28 cellular contexts compared by ENCODE assay signal in the genomic region with DNA sequence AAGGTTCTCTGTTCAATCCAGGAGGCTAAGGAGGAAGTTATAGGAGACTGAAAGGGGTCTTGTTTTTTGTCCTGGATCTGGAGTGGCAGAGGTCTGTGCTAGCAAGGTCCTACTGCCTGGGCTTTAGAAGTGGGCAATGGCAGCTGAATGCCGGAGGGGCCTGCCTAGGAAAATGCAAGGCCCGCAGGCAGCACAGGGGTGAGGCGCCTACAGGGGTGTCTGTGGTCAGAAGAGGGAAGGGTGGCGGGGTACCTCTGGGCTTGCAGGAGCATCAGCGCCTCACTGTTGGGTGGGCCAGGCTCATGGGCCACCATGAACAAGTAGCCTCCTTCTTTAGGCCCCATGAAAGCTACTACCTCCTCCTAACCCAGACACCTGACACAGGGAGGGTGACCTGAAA.
"Had no signal": no experiment of that assay in that cellular context is flagged by ENCODE, and none has a peak within 500 bp of the region (broad histone marks: within the 10 kb centered on the region; RNA-seq: fewer than 3 reads in every experiment).

No MANE protein-coding gene starts in this region.

- H3K36me3 ChIP-seq: colonic mucosa, esophagus muscularis mucosa, esophagus squamous epithelium, gastrocnemius medialis, gastroesophageal sphincter, heart left ventricle had no signal

- DNase-seq: colonic mucosa; cortex of kidney; dermis blood vessel endothelial cell; dorsolateral prefrontal cortex; effector CD4-positive, alpha-beta T cell; effector CD8-positive, alpha-beta T cell; effector memory CD4-positive, alpha-beta T cell; effector memory CD8-positive, alpha-beta T cell; endodermal cell; erythroblast; esophagus squamous epithelium; foreskin fibroblast; foreskin keratinocyte; foreskin melanocyte; gastrocnemius medialis; glutamatergic neuron; head of caudate nucleus; heart left ventricle had no signal

- FAIRE-seq: colon, endometrium, endothelial cell of umbilical vein, frontal cortex had no signal

- H3K4me3 ChIP-seq: colonic mucosa, coronary artery, dorsolateral prefrontal cortex, esophagus muscularis mucosa, esophagus squamous epithelium, gastrocnemius medialis, gastroesophageal sphincter, heart left ventricle had no signal

- H3K4me1 ChIP-seq: colonic mucosa, esophagus muscularis mucosa, esophagus squamous epithelium, foreskin keratinocyte, gastrocnemius medialis, gastroesophageal sphincter, heart left ventricle had no signal

- H3K27me3 Mint-ChIP-seq: dendritic cell treated with granulocyte-macrophage colony-stimulating factor and Interleukin-4, amounts not matched to agents 40 ng/mL and 50 ng/mL, for 4 days had no signal

- H3K4me3 Mint-ChIP-seq: dendritic cell treated with granulocyte-macrophage colony-stimulating factor and Interleukin-4, amounts not matched to agents 40 ng/mL and 50 ng/mL, for 4 days; effector memory CD8-positive, alpha-beta T cell; endodermal cell had no signal

- H3K27ac Mint-ChIP-seq: dendritic cell treated with granulocyte-macrophage colony-stimulating factor and Interleukin-4, amounts not matched to agents 40 ng/mL and 50 ng/mL, for 4 days; effector memory CD8-positive, alpha-beta T cell; endodermal cell had no signal

- H3K9me3 Mint-ChIP-seq: effector memory CD8-positive, alpha-beta T cell had no signal

- H3K27ac ChIP-seq: colonic mucosa, coronary artery, epithelial cell of prostate, esophagus muscularis mucosa, esophagus squamous epithelium, foreskin keratinocyte, gastrocnemius medialis, gastroesophageal sphincter, heart left ventricle had no signal

- ATAC-seq: effector memory CD8-positive, alpha-beta T cell; esophagus mucosa; foreskin keratinocyte; gastrocnemius medialis; gastroesophageal sphincter; heart left ventricle had no signal

- H3K9me3 ChIP-seq: colonic mucosa, esophagus muscularis mucosa, esophagus squamous epithelium, gastrocnemius medialis, gastroesophageal sphincter, heart left ventricle had no signal

- H3K27me3 ChIP-seq: colonic mucosa, dorsolateral prefrontal cortex, esophagus muscularis mucosa, esophagus squamous epithelium, foreskin keratinocyte, gastrocnemius medialis, gastroesophageal sphincter, heart left ventricle had no signal
